8 cellular contexts compared by ENCODE assay signal in the genomic region with DNA sequence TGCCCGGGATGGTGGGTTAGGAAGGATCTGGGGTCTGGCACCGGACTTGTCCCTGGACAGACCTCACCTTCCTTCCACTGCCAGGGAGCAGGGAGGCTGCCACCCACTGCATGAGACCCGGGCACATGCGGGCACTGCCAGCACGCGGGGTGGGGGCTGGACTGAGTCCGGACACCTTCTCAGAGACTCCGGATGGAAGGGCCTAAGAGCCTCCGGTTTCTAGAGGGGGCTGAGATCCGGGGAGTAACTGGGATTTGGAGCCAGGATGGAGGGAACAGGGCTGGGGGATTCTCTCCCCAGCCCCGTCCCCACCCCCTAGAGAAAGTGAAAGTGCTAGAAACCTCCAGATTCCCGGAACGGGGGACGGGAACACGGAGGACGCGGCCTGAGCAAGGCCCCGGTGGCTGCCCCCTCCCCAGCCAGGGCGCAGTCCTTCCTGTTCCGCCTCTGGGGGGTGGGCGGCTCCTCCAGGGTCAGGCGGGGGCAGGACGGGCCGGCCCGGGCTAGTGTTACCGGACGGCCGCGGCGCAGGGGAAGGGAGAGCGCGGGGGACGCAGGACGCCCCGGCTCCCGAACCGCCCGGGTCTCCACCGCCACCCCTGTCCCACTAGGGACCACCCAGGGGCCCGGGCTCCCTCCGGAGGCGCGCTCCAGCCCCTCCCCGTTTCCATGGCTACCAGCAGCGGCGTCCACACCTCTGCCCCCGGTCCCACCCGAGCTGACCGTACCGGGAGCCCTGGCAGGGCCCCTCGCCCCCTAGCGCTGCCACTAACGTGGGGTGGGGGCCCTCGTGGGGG. TPM values are rescaled to one million over a fixed set of nuclear protein-coding genes. Genes with fewer than 3 reads are reported as not detected.
DNase-seq lines count a peak whose midpoint lies in the region; ATAC-seq and TF ChIP-seq lines count a peak whose summit lies in the region.

No MANE protein-coding gene starts in this region.

- no peaks in the 10 kb centered on the region for H3K36me3 Mint-ChIP-seq in WTC11
- H3K36me3 Mint-ChIP-seq in natural killer cell treated with Interleukin-12 subunit alpha and Interleukin-12 subunit beta and Interleukin-15 and Interleukin-18, amount 100 ng/mL, for 72 hours: no peaks in the 10 kb centered on the region

- TF ChIP-seq CTCF in WTC11 (IDR thresholded peaks at IDR 0.05): no peak

- no peak for TF ChIP-seq POLR2A in erythroblast (IDR thresholded peaks at IDR 0.05; ENCODE audit: low read length)

- H3K4me1 Mint-ChIP-seq in WTC11: peaks cover 32% of the 10 kb centered on the region
- H3K4me1 Mint-ChIP-seq in natural killer cell treated with Interleukin-12 subunit alpha and Interleukin-12 subunit beta and Interleukin-15 and Interleukin-18, amount 100 ng/mL, for 72 hours (ENCODE audit: low read depth in 2 of 2): peaks cover 20 to 21% of the 10 kb centered on the region in 2 donors

- peak overlapping the region; percentile 70 for H3K4me3 Mint-ChIP-seq in WTC11
- peak overlapping the region; percentile 86 for H3K4me3 Mint-ChIP-seq in natural killer cell treated with Interleukin-12 subunit alpha and Interleukin-12 subunit beta and Interleukin-15 and Interleukin-18, amount 100 ng/mL, for 72 hours

- no peaks in the 10 kb centered on the region for H3K27me3 Mint-ChIP-seq in WTC11 (ENCODE audit: low read depth)
- no peaks in the 10 kb centered on the region for H3K27me3 Mint-ChIP-seq in natural killer cell treated with Interleukin-12 subunit alpha and Interleukin-12 subunit beta and Interleukin-15 and Interleukin-18, amount 100 ng/mL, for 72 hours

- no peak overlapping the region for H3K27ac Mint-ChIP-seq in WTC11
- H3K27ac Mint-ChIP-seq in natural killer cell treated with Interleukin-12 subunit alpha and Interleukin-12 subunit beta and Interleukin-15 and Interleukin-18, amount 100 ng/mL, for 72 hours: peak overlapping the region; percentile 72 to 78

- CTCF ChIA-PET in WTC11 (lab: Charles Lee): no interaction called here

- H3K9me3 Mint-ChIP-seq in WTC11: no peaks in the 10 kb centered on the region
- no peaks in the 10 kb centered on the region for H3K9me3 Mint-ChIP-seq in natural killer cell treated with Interleukin-12 subunit alpha and Interleukin-12 subunit beta and Interleukin-15 and Interleukin-18, amount 100 ng/mL, for 72 hours

- DNase-seq in stimulated activated CD4-positive, alpha-beta T cell treated with anti-CD3 and anti-CD28 coated beads, Interleukin-15, amount 100 ng/mL, for 24 hours: peak; percentile 48
- DNase-seq in stimulated activated CD4-positive, alpha-beta T cell treated with anti-CD3 and anti-CD28 coated beads, Interleukin-1b, Interleukin-23, amount 100 ng/mL, for 48 hours: no peak
- DNase-seq in WTC11 (ENCODE audit: low spot score) (no peak), erythroblast (lab: John Stamatoyannopoulos, UW) (peak; percentile 53 to 73), Ammon's horn (ENCODE audit: low spot score) (no peak)
- no peak for DNase-seq in natural killer cell treated with Interleukin-12 subunit alpha and Interleukin-12 subunit beta and Interleukin-15 and Interleukin-18, amount 100 ng/mL, for 72 hours (ENCODE audit: low spot score)
- no peak for DNase-seq in stimulated activated CD4-positive, alpha-beta T cell treated with anti-CD3 and anti-CD28 coated beads, Interleukin-2, amount 100 ng/mL, for 48 hours

- POLR2A ChIA-PET in WTC11 (lab: Charles Lee): no interaction called here

- ATAC-seq in HG03108 (IDR thresholded peaks at IDR 0.05; ENCODE audit: unreplicated experiment): peak; percentile 18
- peak; percentile 27 for ATAC-seq in WTC11
- ATAC-seq in natural killer cell treated with Interleukin-12 subunit alpha and Interleukin-12 subunit beta and Interleukin-15 and Interleukin-18, amount 100 ng/mL, for 72 hours: peak; percentile 44 to 54

TF ChIP-seq in WTC11, 78 proteins besides CTCF, POLR2A, EP300 and RAD21:
- no peak for TF ChIP-seq JUN (CRISPR knock-in tag; IDR thresholded peaks at IDR 0.05)
- TF ChIP-seq ZNF232 (CRISPR knock-in tag; IDR thresholded peaks at IDR 0.05): 0 out of 2 replicates have a peak, but pooled peaks have one; percentile 7
- TF ChIP-seq ZNF423 (CRISPR knock-in tag; IDR thresholded peaks at IDR 0.05): 0 out of 2 replicates have a peak, but pooled peaks have one; percentile 38
- TF ChIP-seq, protein P1, sequence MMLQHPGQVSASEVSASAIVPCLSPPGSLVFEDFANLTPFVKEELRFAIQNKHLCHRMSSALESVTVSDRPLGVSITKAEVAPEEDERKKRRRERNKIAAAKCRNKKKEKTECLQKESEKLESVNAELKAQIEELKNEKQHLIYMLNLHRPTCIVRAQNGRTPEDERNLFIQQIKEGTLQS (CRISPR knock-in tag; conservative IDR thresholded peaks at IDR 0.05): no peak
- TF ChIP-seq ZNF219 (CRISPR knock-in tag; IDR thresholded peaks at IDR 0.05; ENCODE audit: borderline replicate concordance): no peak
- no peak for TF ChIP-seq FOXJ3 (CRISPR knock-in tag; IDR thresholded peaks at IDR 0.05; ENCODE audit: borderline replicate concordance)
- no peak for TF ChIP-seq HMGA2 (CRISPR knock-in tag; IDR thresholded peaks at IDR 0.05)
- 0 out of 2 replicates have a peak, but pooled peaks have one; percentile 18 for TF ChIP-seq KAT7 (CRISPR knock-in tag; IDR thresholded peaks at IDR 0.05; ENCODE audit: borderline replicate concordance)
TF ChIP-seq in WTC11: peak in this region for 3.

RNA-seq across cellular contexts. Expression of a gene that starts 0.7 kb away (rescaled TPM):
- total RNA-seq in WTC11 (2021): 28.1 to 29.9 TPM (median 29.9 TPM) in 3 replicates
- 10 to 100 TPM; 13.5 to 21.9 TPM for total RNA-seq in natural killer cell treated with Interleukin-12 subunit alpha and Interleukin-12 subunit beta and Interleukin-15 and Interleukin-18, amount 100 ng/mL, for 72 hours

Comparison
In these comparisons a context has a peak if more than half of its experiments do, and no peak if none do; other contexts are left out.
1. DNase-seq: peak in stimulated activated CD4-positive, alpha-beta T cell treated with anti-CD3 and anti-CD28 coated beads, Interleukin-15, amount 100 ng/mL, for 24 hours (single experiment) and erythroblast (2 of 2); none in stimulated activated CD4-positive, alpha-beta T cell treated with anti-CD3 and anti-CD28 coated beads, Interleukin-1b, Interleukin-23, amount 100 ng/mL, for 48 hours (single experiment), WTC11 (single experiment), natural killer cell treated with Interleukin-12 subunit alpha and Interleukin-12 subunit beta and Interleukin-15 and Interleukin-18, amount 100 ng/mL, for 72 hours (single experiment), Ammon's horn (single experiment) and stimulated activated CD4-positive, alpha-beta T cell treated with anti-CD3 and anti-CD28 coated beads, Interleukin-2, amount 100 ng/mL, for 48 hours (0 of 2).
2. Peak in every context shown above with its lines, with median percentiles within 50 percentile points of each other: ATAC-seq.